Comparison of ENCODE assay signal across 9 cellular contexts in the genomic region with DNA sequence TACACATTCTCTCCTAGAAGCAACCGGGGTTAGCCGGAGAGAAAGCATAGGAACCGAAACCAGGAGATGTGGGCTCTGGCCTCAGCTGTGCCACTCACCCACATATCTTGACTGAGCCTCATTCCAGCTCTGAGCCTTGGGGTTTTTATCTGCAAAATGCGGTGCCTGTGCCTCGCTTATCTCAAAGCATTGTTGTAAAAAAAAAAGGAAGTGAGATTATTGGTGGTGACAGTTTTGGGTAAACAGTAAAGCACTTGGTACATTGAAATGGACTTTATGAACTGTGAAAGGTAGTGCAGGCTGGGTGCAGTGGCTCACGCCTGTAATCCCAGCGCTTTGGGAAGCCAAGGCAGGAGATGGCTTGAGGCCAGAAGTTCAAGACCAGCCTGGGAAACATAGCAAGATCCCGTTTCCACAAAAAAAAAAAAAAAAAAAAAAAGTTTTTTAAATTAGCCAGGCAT. TPM values are rescaled to one million over a fixed set of nuclear protein-coding genes. Genes with fewer than 3 reads are reported as not detected.
DNase-seq lines count a peak whose midpoint lies in the region; ATAC-seq, FAIRE-seq and TF ChIP-seq lines count a peak whose summit lies in the region.
"Had no signal": no experiment of that assay in that cellular context is flagged by ENCODE, and none has a peak within 500 bp of the region (broad histone marks: within the 10 kb centered on the region; RNA-seq: fewer than 3 reads in every experiment).

No MANE protein-coding gene starts in this region.

- H3K4me3 Mint-ChIP-seq in GM23338 = no peak overlapping the region
- peak overlapping the region; percentile 83 for H3K4me3 Mint-ChIP-seq in natural killer cell

- H3K4me2 ChIP-seq in GM23338 (no peak overlapping the region), Loucy (ENCODE audit: low read depth, low read length, poor library complexity, severe bottlenecking) (peak overlapping the region; percentile 39)

- H3K36me3 ChIP-seq in GM23338 (ENCODE audit: insufficient read depth) (no peaks in the 10 kb centered on the region), Loucy (ENCODE audit: insufficient read depth, low read length) (no peaks in the 10 kb centered on the region), adipocyte (ENCODE audit: control insufficient read depth, insufficient read depth, low read length, severe bottlenecking) (no peaks in the 10 kb centered on the region)

- H3K27me3 Mint-ChIP-seq in GM23338 (ENCODE audit: insufficient read depth, low read depth, poor library complexity) (peaks cover 8% of the 10 kb centered on the region), natural killer cell (ENCODE audit: low read depth in 2 of 2) (peaks cover 0 to 11% of the 10 kb centered on the region in 2 donors)

- H3K27ac ChIP-seq in GM23338 (ENCODE audit: low read depth) = no peak overlapping the region

- FAIRE-seq in frontal cortex (lab: Jason Lieb, UNC) = no peak

- DNase-seq in GM23338 (ENCODE audit: low spot score) (no peak), adipocyte (ENCODE audit: low read depth) (no peak), natural killer cell (no peak), T1000 (lab: John Stamatoyannopoulos, UW) (no peak), frontal cortex (ENCODE audit: low spot score in 2 of 2) (no peak), SW 1271 (lab: John Stamatoyannopoulos, UW) (no peak)

- no peaks in the 10 kb centered on the region for H3K9me3 Mint-ChIP-seq in GM23338
- no peaks in the 10 kb centered on the region for H3K9me3 Mint-ChIP-seq in natural killer cell

- H3K4me1 Mint-ChIP-seq in GM23338 (peaks cover 15% of the 10 kb centered on the region), natural killer cell (peaks cover 55 to 66% of the 10 kb centered on the region in 2 donors)

- TF ChIP-seq CTCF in GM23338 (conservative IDR thresholded peaks at IDR 0.05; ENCODE audit: low read depth in 2 of 2) (no peak), Loucy (conservative IDR thresholded peaks at IDR 0.05; ENCODE audit: low read length) (no peak), natural killer cell (IDR thresholded peaks at IDR 0.05) (no peak)

- ATAC-seq in GM18517 (IDR thresholded peaks at IDR 0.05; ENCODE audit: unreplicated experiment) (peak; percentile 59), GM23338 (no peak), natural killer cell (peak; percentile 61 to 80 (median 72))
- ATAC-seq: Panc1 had no signal

- H4K20me1 ChIP-seq in GM23338 (replicated peaks; ENCODE audit: insufficient read depth) = no peaks in the 10 kb centered on the region
- H4K20me1 ChIP-seq in Loucy (ENCODE audit: insufficient read depth, low read length, poor library complexity, severe bottlenecking) = no peaks in the 10 kb centered on the region

- H3K9ac ChIP-seq in Loucy (ENCODE audit: low read depth, low read length, poor library complexity, severe bottlenecking) (no peak overlapping the region), adipocyte (ENCODE audit: low read length) (peak overlapping the region; percentile 46)

- H3K4me1 ChIP-seq in GM23338 (ENCODE audit: insufficient read depth) (no peaks in the 10 kb centered on the region; the same call in 1 of the 2 replicates), Loucy (ENCODE audit: insufficient read depth, low read length, poor library complexity, severe bottlenecking) (peaks cover 43% of the 10 kb centered on the region), adipocyte (ENCODE audit: control insufficient read depth, insufficient read depth, low read length) (peaks cover 46% of the 10 kb centered on the region)

- H3K27ac Mint-ChIP-seq in GM23338 (no peak overlapping the region), natural killer cell (peak overlapping the region; percentile 78 to 86)

- H3K27me3 ChIP-seq in GM23338 (ENCODE audit: insufficient read depth) = no peaks in the 10 kb centered on the region
- H3K27me3 ChIP-seq in Loucy (ENCODE audit: insufficient read depth, low read length, poor library complexity, severe bottlenecking) = no peaks in the 10 kb centered on the region
- no peaks in the 10 kb centered on the region for H3K27me3 ChIP-seq in adipocyte (replicated peaks; ENCODE audit: control insufficient read depth, insufficient read depth, low read length)

- intact Hi-C loops in natural killer cell (cut with micrococcal nuclease) = no loop called here

- H3K9me2 ChIP-seq in GM23338 (ENCODE audit: insufficient read depth) (no peaks in the 10 kb centered on the region), Loucy (replicated peaks; ENCODE audit: low read depth, low read length) (no peaks in the 10 kb centered on the region)

- H3K4me3 ChIP-seq in GM23338 = no peak overlapping the region
- H3K4me3 ChIP-seq in Loucy (ENCODE audit: low read length, poor library complexity, severe bottlenecking) = peak overlapping the region; percentile 3
- H3K4me3 ChIP-seq in adipocyte (ENCODE audit: low read length) = peak overlapping the region; percentile 37

- H3K9me3 ChIP-seq in Loucy (ENCODE audit: insufficient read depth, low read depth, low read length) (no peaks in the 10 kb centered on the region), adipocyte (ENCODE audit: control insufficient read depth, low read length) (no peaks in the 10 kb centered on the region)

- H2AFZ ChIP-seq in GM23338 (peak overlapping the region; percentile 72; the same call in 1 of the 2 replicates), Loucy (ENCODE audit: low read length) (no peak overlapping the region)

- H3F3A ChIP-seq in GM23338 (replicated peaks; ENCODE audit: low read depth) (no peaks in the 10 kb centered on the region), Loucy (ENCODE audit: low read depth) (0 out of 2 replicates have a peak, but pooled peaks cover 4% of the 10 kb centered on the region)

- H3K79me2 ChIP-seq in GM23338 (replicated peaks; ENCODE audit: insufficient read depth) = no peaks in the 10 kb centered on the region
- H3K79me2 ChIP-seq in Loucy (ENCODE audit: insufficient read depth, low read length) = no peaks in the 10 kb centered on the region

- no peaks in the 10 kb centered on the region for H3K36me3 Mint-ChIP-seq in GM23338 (ENCODE audit: low read depth)
- no peaks in the 10 kb centered on the region for H3K36me3 Mint-ChIP-seq in natural killer cell

TF ChIP-seq in GM23338, 12 proteins besides CTCF, POLR2A, EP300 and RAD21 (continues in another document):
- TF ChIP-seq EZH2phosphoT487 (IDR thresholded peaks at IDR 0.05; ENCODE audit: unreplicated experiment) (no peak), NANOG (IDR thresholded peaks at IDR 0.05; ENCODE audit: borderline replicate concordance) (no peak), POLR2AphosphoS5 (IDR thresholded peaks at IDR 0.05; ENCODE audit: low read depth) (no peak), STAT1 (IDR thresholded peaks at IDR 0.05; ENCODE audit: unreplicated experiment) (no peak), ZNF331 (CRISPR knock-in tag; IDR thresholded peaks at IDR 0.05; ENCODE audit: low read depth) (no peak)
- TF ChIP-seq, protein P1, sequence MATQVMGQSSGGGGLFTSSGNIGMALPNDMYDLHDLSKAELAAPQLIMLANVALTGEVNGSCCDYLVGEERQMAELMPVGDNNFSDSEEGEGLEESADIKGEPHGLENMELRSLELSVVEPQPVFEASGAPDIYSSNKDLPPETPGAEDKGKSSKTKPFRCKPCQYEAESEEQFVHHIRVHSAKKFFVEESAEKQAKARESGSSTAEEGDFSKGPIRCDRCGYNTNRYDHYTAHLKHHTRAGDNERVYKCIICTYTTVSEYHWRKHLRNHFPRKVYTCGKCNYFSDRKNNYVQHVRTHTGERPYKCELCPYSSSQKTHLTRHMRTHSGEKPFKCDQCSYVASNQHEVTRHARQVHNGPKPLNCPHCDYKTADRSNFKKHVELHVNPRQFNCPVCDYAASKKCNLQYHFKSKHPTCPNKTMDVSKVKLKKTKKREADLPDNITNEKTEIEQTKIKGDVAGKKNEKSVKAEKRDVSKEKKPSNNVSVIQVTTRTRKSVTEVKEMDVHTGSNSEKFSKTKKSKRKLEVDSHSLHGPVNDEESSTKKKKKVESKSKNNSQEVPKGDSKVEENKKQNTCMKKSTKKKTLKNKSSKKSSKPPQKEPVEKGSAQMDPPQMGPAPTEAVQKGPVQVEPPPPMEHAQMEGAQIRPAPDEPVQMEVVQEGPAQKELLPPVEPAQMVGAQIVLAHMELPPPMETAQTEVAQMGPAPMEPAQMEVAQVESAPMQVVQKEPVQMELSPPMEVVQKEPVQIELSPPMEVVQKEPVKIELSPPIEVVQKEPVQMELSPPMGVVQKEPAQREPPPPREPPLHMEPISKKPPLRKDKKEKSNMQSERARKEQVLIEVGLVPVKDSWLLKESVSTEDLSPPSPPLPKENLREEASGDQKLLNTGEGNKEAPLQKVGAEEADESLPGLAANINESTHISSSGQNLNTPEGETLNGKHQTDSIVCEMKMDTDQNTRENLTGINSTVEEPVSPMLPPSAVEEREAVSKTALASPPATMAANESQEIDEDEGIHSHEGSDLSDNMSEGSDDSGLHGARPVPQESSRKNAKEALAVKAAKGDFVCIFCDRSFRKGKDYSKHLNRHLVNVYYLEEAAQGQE (IDR thresholded peaks at IDR 0.05; ENCODE audit: unreplicated experiment) = no peak

RNA-seq across cellular contexts. Expression of gene PTAFR, which starts 3.8 kb away (rescaled TPM):
- 0.27 and 0.76 TPM in 2 replicates for total RNA-seq in GM23338 (2014; rRNA removed; shearing (Covaris generic))
- polyA plus RNA-seq in GM23338 (2016; fragmentation: Nextera tagmentation; extraction: Ambion mirVana) = 0.29 and 0.49 TPM in 2 replicates
- total RNA-seq in natural killer cell = 1 to 10 TPM; 1.2 to 6.4 (median 1.5) TPM
- 1.2 TPM for total RNA-seq in frontal cortex
